ENCODE assay signal across 31 cellular contexts in genomic region chr7:4772306-4772705, GRCh38.
"Had no signal": no experiment of that assay in that cellular context is flagged by ENCODE, and none has a peak within 500 bp of the region (broad histone marks: within the 10 kb centered on the region; RNA-seq: fewer than 3 reads in every experiment).

No MANE protein-coding gene starts in this region.

- H3K36me3 ChIP-seq: breast epithelium, cardiac muscle cell, colonic mucosa, WERI-Rb-1 had no signal

- DNase-seq: activated B cell treated with CpG ODN at 0.5 μM for 24 hours; activated CD4-positive, alpha-beta memory T cell treated with anti-CD3 and anti-CD28 coated beads for 36 hours; activated CD4-positive, alpha-beta T cell treated with anti-CD3 and anti-CD28 coated beads for 36 hours; activated CD4-positive, alpha-beta T cell treated with anti-CD3 and anti-CD28 coated beads, Interleukin-2, amount 10 ng/mL, durations not matched to agents 24 days and 14 days; activated CD4-positive, CD25-positive, alpha-beta regulatory T cell treated with anti-CD3 and anti-CD28 coated beads, Interleukin-2, amount 50 U/mL, for 72 hours; activated CD8-positive, alpha-beta memory T cell treated with anti-CD3 and anti-CD28 coated beads, Interleukin-2, amount 10 ng/mL, durations not matched to agents 7 days and 5 days; activated CD8-positive, alpha-beta memory T cell treated with anti-CD3 and anti-CD28 coated beads, Interleukin-2, amount 50 U/mL, for 4 hours; activated CD8-positive, alpha-beta T cell treated with anti-CD3 and anti-CD28 coated beads, Interleukin-2, amount 10 ng/mL, durations not matched to agents 7 days and 5 days; activated effector memory CD4-positive, alpha-beta T cell treated with anti-CD3 and anti-CD28 coated beads, Interleukin-2, amount 50 U/mL, for 16 hours; activated naive CD4-positive, alpha-beta T cell treated with anti-CD3 and anti-CD28 coated beads, Interleukin-2, amount 10 ng/mL, durations not matched to agents 7 days and 5 days; activated T-cell treated with anti-CD3 and anti-CD28 coated beads, Interleukin-2, amount 50 U/mL, for 1 hour; activated T-cell treated with anti-CD3 and anti-CD28 coated beads, Interleukin-2, amount 50 U/mL, for 48 hours; amniotic stem cell; anterior cingulate cortex; body of pancreas; central memory CD4-positive, alpha-beta T cell; cerebellar nuclear complex; colonic mucosa; effector CD8-positive, alpha-beta T cell; esophagus squamous epithelium; foreskin melanocyte; head of caudate nucleus; T-helper 1 cell; T-helper 17 cell; T1000; WERI-Rb-1 had no signal

- H3K9me3 ChIP-seq: body of pancreas, breast epithelium, colonic mucosa, esophagus squamous epithelium had no signal

- FAIRE-seq: endometrium, endothelial cell of umbilical vein had no signal

- ATAC-seq: activated CD4-positive, alpha-beta T cell treated with anti-CD3 and anti-CD28 coated beads for 36 hours; activated CD8-positive, alpha-beta memory T cell treated with anti-CD3 and anti-CD28 coated beads, Interleukin-2, amount 10 ng/mL, durations not matched to agents 7 days and 5 days; activated CD8-positive, alpha-beta T cell treated with anti-CD3 and anti-CD28 coated beads, Interleukin-2, amount 10 ng/mL, durations not matched to agents 7 days and 5 days; body of pancreas; T-helper 17 cell had no signal

- H3K4me3 ChIP-seq: body of pancreas, breast epithelium, cardiac muscle cell, colonic mucosa, esophagus squamous epithelium had no signal

- H3K27me3 ChIP-seq: body of pancreas, breast epithelium, cardiac muscle cell, colonic mucosa, esophagus squamous epithelium had no signal

- H3K27ac ChIP-seq: body of pancreas, breast epithelium, cardiac muscle cell, colonic mucosa, epithelial cell of prostate, esophagus squamous epithelium, WERI-Rb-1 had no signal
